9 cellular contexts compared by ENCODE assay signal in genomic region chr1:67652800-67653199, GRCh38.
DNase-seq lines count a peak whose midpoint lies in the region; ATAC-seq and FAIRE-seq lines count a peak whose summit lies in the region.
"Had no signal": no experiment of that assay in that cellular context is flagged by ENCODE, and none has a peak within 500 bp of the region (broad histone marks: within the 10 kb centered on the region; RNA-seq: fewer than 3 reads in every experiment).

No MANE protein-coding gene starts in this region.

- ATAC-seq in HG02571 (IDR thresholded peaks at IDR 0.05; ENCODE audit: unreplicated experiment) = peak; percentile 62

- no peaks in the 10 kb centered on the region for H3K9me3 ChIP-seq in iPS-20b (ENCODE audit: insufficient read depth, low read depth, low read length)

- H3K27me3 ChIP-seq in iPS-20b (ENCODE audit: insufficient read depth, low read length) = no peaks in the 10 kb centered on the region

- FAIRE-seq in RCC 7860 (lab: Jason Lieb, UNC) = no peak

- no peak overlapping the region for H3K27ac ChIP-seq in iPS-20b (ENCODE audit: low read length)

- H3K36me3 ChIP-seq in iPS-20b (ENCODE audit: insufficient read depth, low read depth, low read length) = no peaks in the 10 kb centered on the region

- DNase-seq in DMS53 (lab: John Stamatoyannopoulos, UW) = peak; percentile 94
- DNase-seq in RCC 7860 (ENCODE audit: low spot score) = peak; percentile 39
- DNase-seq in SW 1271 (lab: John Stamatoyannopoulos, UW) = no peak
- no peak for DNase-seq in islet precursor cell
- DNase-seq in activated gamma-delta T cell treated with Interleukin-2 at 50 U/mL for 16 hours = no peak
- DNase-seq in iPS-NIHi7 (ENCODE audit: extremely low spot score) = no peak
- DNase-seq: activated CD4-positive, alpha-beta T cell treated with anti-CD3 and anti-CD28 coated beads, Interleukin-2, amount 50 U/mL, for 4 hours had no signal

- peak overlapping the region; percentile 39; the same call in 1 of the 2 replicates for H3K4me3 ChIP-seq in iPS-20b (ENCODE audit: low read length)

- peaks cover 10% of the 10 kb centered on the region; the same call in 1 of the 2 replicates for H3K4me1 ChIP-seq in iPS-20b (ENCODE audit: insufficient read depth, low read length)

- H3K9ac ChIP-seq in iPS-20b (ENCODE audit: low read depth, low read length) = no peak overlapping the region

Comparison
In these comparisons a context has a peak if more than half of its experiments do, and no peak if none do; other contexts are left out.
1. DNase-seq: peak in DMS53 (single experiment) and RCC 7860 (single experiment); none in SW 1271 (0 of 2), islet precursor cell (single experiment), activated gamma-delta T cell treated with Interleukin-2 at 50 U/mL for 16 hours (single experiment) and iPS-NIHi7 (single experiment).